Comparison of ENCODE assay signal across 10 cellular contexts in the genomic region with DNA sequence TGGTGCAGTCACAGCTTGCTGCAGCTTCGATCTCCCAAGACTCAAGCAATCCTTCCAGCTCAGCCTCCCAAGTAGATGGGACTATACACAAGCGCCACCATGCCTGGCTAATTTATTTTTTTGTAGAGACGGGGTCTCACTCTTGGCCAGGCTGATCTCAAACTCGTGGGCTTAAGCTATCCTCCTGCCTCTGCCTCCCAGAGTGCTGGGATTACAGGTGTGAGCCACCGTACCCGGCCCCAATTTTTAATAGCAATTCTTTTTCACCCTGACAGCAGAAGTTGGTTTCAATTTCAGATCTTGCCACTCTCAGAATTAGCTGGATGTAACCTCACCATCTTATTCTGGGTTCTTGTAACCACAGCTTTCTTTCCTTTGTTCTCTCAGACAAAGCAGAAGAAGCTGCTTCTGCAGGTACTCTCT.
DNase-seq lines count a peak whose midpoint lies in the region; ATAC-seq lines count a peak whose summit lies in the region.
"Had no signal": no experiment of that assay in that cellular context is flagged by ENCODE, and none has a peak within 500 bp of the region (broad histone marks: within the 10 kb centered on the region; RNA-seq: fewer than 3 reads in every experiment).

No MANE protein-coding gene starts in this region.

- ATAC-seq in GM18517 (IDR thresholded peaks at IDR 0.05; ENCODE audit: unreplicated experiment), result peak; percentile 91
- peak; percentile 81 for ATAC-seq in GM19467 (IDR thresholded peaks at IDR 0.05; ENCODE audit: unreplicated experiment)
- ATAC-seq in HG03060 (IDR thresholded peaks at IDR 0.05; ENCODE audit: low read depth, unreplicated experiment), result peak; percentile 85
- ATAC-seq in activated T-cell treated with anti-CD3 and anti-CD28 coated beads, Interleukin-2, amount 50 U/mL, for 72 hours (replicated peaks in 1 of 2), result peak; percentile 96 to 97

- peaks cover 68% of the 10 kb centered on the region for H3K27me3 Mint-ChIP-seq in activated T-cell treated with anti-CD3 and anti-CD28 coated beads, Interleukin-2, amount 50 U/mL, for 72 hours (ENCODE audit: low read depth)

- DNase-seq in activated T-cell treated with anti-CD3 and anti-CD28 coated beads, Interleukin-2, amount 50 U/mL, for 72 hours, result peak; percentile 25 to 28
- no peak for DNase-seq in AG08395 (ENCODE audit: low spot score)
- no peak for DNase-seq in effector CD8-positive, alpha-beta T cell (lab: John Stamatoyannopoulos, UW)
- no peak for DNase-seq in NCI-H1417 (lab: John Stamatoyannopoulos, UW)
- no peak for DNase-seq in NCI-H748 treated with DMSO at 0.1 percent for 48 hours (lab: John Stamatoyannopoulos, UW)
- DNase-seq: stimulated activated naive CD4-positive, alpha-beta T cell treated with Interleukin-2 at 50 U/mL for 16 hours had no signal

- H3K9me3 Mint-ChIP-seq in activated T-cell treated with anti-CD3 and anti-CD28 coated beads, Interleukin-2, amount 50 U/mL, for 72 hours, result no peaks in the 10 kb centered on the region

- no peak overlapping the region for H3K27ac Mint-ChIP-seq in activated T-cell treated with anti-CD3 and anti-CD28 coated beads, Interleukin-2, amount 50 U/mL, for 72 hours

- H3K36me3 Mint-ChIP-seq in activated T-cell treated with anti-CD3 and anti-CD28 coated beads, Interleukin-2, amount 50 U/mL, for 72 hours (ENCODE audit: insufficient read depth in 2 of 2), result no peaks in the 10 kb centered on the region

- peak overlapping the region in 1 of 2 donors; percentile 5 for H3K4me3 Mint-ChIP-seq in activated T-cell treated with anti-CD3 and anti-CD28 coated beads, Interleukin-2, amount 50 U/mL, for 72 hours
- H3K4me3 Mint-ChIP-seq: IgD-negative memory B cell had no signal

- peaks cover 19% of the 10 kb centered on the region for H3K4me1 Mint-ChIP-seq in activated T-cell treated with anti-CD3 and anti-CD28 coated beads, Interleukin-2, amount 50 U/mL, for 72 hours (ENCODE audit: low read depth)

Comparison
In these comparisons a context has a peak if more than half of its experiments do, and no peak if none do; other contexts are left out.
1. DNase-seq: peak in activated T-cell treated with anti-CD3 and anti-CD28 coated beads, Interleukin-2, amount 50 U/mL, for 72 hours (2 of 2); none in AG08395 (single experiment), effector CD8-positive, alpha-beta T cell (single experiment), NCI-H1417 (0 of 3) and NCI-H748 treated with DMSO at 0.1 percent for 48 hours (single experiment).
2. Peak in every context shown above with its lines, with median percentiles within 50 percentile points of each other: ATAC-seq.